ENCODE assay signal across 12 cellular contexts in genomic region chr1:16637941-16638778, GRCh38. TPM values are rescaled to one million over a fixed set of nuclear protein-coding genes. Genes with fewer than 3 reads are reported as not detected.
A peak's percentile ranks its signal among the peaks of the same experiment; 100 is the strongest.
DNase-seq lines count a peak whose midpoint lies in the region; ATAC-seq and TF ChIP-seq lines count a peak whose summit lies in the region.
"Not testable (repeated sequence)": the region's sequence is repeated elsewhere in the genome, so short reads cannot be mapped to it uniquely, and the experiment has no call there.
"Had no signal": no experiment of that assay in that cellular context is flagged by ENCODE, and none has a peak within 500 bp of the region (broad histone marks: within the 10 kb centered on the region; RNA-seq: fewer than 3 reads in every experiment).

No MANE protein-coding gene starts in this region.

- H3K27me3 Mint-ChIP-seq in activated CD4-positive, alpha-beta T cell treated with anti-CD3 and anti-CD28 coated beads, Interleukin-2, amount 10 ng/mL, durations not matched to agents 7 days and 5 days; activated naive CD4-positive, alpha-beta T cell treated with anti-CD3 and anti-CD28 coated beads for 36 hours (ENCODE audit: low read depth); natural killer cell (ENCODE audit: low read depth in 2 of 2): not testable (repeated sequence)

- not testable (repeated sequence) for H3K4me3 Mint-ChIP-seq in activated CD4-positive, alpha-beta T cell treated with anti-CD3 and anti-CD28 coated beads, Interleukin-2, amount 10 ng/mL, durations not matched to agents 7 days and 5 days; activated naive CD4-positive, alpha-beta T cell treated with anti-CD3 and anti-CD28 coated beads for 36 hours; natural killer cell

- peaks cover 0 to 18% (median 14%) of the 10 kb centered on the region in 4 donors for H3K4me1 ChIP-seq in sigmoid colon
- H3K4me1 ChIP-seq in upper lobe of left lung: peaks cover 5 to 23% (median 11%) of the 10 kb centered on the region in 4 donors

- POLR2A ChIA-PET in activated CD4-positive, alpha-beta T cell treated with anti-CD3 and anti-CD28 coated beads, Interleukin-2, amount 10 ng/mL, durations not matched to agents 7 days and 5 days (lab: Charles Lee): not testable (repeated sequence)

- H3K27me3 ChIP-seq in sigmoid colon, upper lobe of left lung: not testable (repeated sequence)

- H3K4me3 ChIP-seq in sigmoid colon, upper lobe of left lung: not testable (repeated sequence)

- H3K27ac ChIP-seq in sigmoid colon, upper lobe of left lung: not testable (repeated sequence)

- TF ChIP-seq EP300 in Ishikawa (IDR thresholded peaks at IDR 0.05; ENCODE audit: borderline replicate concordance): peak; percentile 36; the same call in 1 of the 2 replicates
- not testable (repeated sequence) for TF ChIP-seq EP300 in sigmoid colon (IDR thresholded peaks at IDR 0.05); upper lobe of left lung (IDR thresholded peaks at IDR 0.05)

- 91% methylated on average over 6 of the region's 6 CpGs for WGBS in sigmoid colon, 2 donors
- 88 to 92% methylated on average over 6 of the region's 6 CpGs for WGBS in upper lobe of left lung, 2 donors

- not testable (repeated sequence) for H3K9me3 Mint-ChIP-seq in activated CD4-positive, alpha-beta T cell treated with anti-CD3 and anti-CD28 coated beads, Interleukin-2, amount 10 ng/mL, durations not matched to agents 7 days and 5 days; activated naive CD4-positive, alpha-beta T cell treated with anti-CD3 and anti-CD28 coated beads for 36 hours; natural killer cell

- not testable (repeated sequence) for H3K27ac Mint-ChIP-seq in activated CD4-positive, alpha-beta T cell treated with anti-CD3 and anti-CD28 coated beads, Interleukin-2, amount 10 ng/mL, durations not matched to agents 7 days and 5 days; activated naive CD4-positive, alpha-beta T cell treated with anti-CD3 and anti-CD28 coated beads for 36 hours; natural killer cell

- DNase-seq in activated CD4-positive, alpha-beta T cell treated with anti-CD3 and anti-CD28 coated beads, Interleukin-2, amount 10 ng/mL, durations not matched to agents 7 days and 5 days: peak; percentile 6
- peak; percentile 4 for DNase-seq in activated naive CD4-positive, alpha-beta T cell treated with anti-CD3 and anti-CD28 coated beads for 36 hours
- peak; percentile 1 for DNase-seq in effector CD4-positive, alpha-beta T cell
- DNase-seq in left ventricle myocardium superior (peak; percentile 23), sigmoid colon (peak; percentile 67), upper lobe of left lung (peak in 1 of 2 donors; percentile 19)
- not testable (repeated sequence) for DNase-seq in natural killer cell

- peaks cover 8 to 25% (median 10%) of the 10 kb centered on the region in 4 donors for H3K36me3 ChIP-seq in sigmoid colon
- H3K36me3 ChIP-seq in upper lobe of left lung: peaks cover 4 to 18% (median 13%) of the 10 kb centered on the region in 4 donors

- TF ChIP-seq POLR2A in sigmoid colon (IDR thresholded peaks at IDR 0.05); upper lobe of left lung (IDR thresholded peaks at IDR 0.05): not testable (repeated sequence)

- H3K36me3 Mint-ChIP-seq in activated CD4-positive, alpha-beta T cell treated with anti-CD3 and anti-CD28 coated beads, Interleukin-2, amount 10 ng/mL, durations not matched to agents 7 days and 5 days (ENCODE audit: low read depth): peaks cover 10% of the 10 kb centered on the region
- H3K36me3 Mint-ChIP-seq in activated naive CD4-positive, alpha-beta T cell treated with anti-CD3 and anti-CD28 coated beads for 36 hours (ENCODE audit: low read depth): not testable (repeated sequence)
- peaks cover 13% of the 10 kb centered on the region for H3K36me3 Mint-ChIP-seq in natural killer cell

- H3K4me1 Mint-ChIP-seq in activated CD4-positive, alpha-beta T cell treated with anti-CD3 and anti-CD28 coated beads, Interleukin-2, amount 10 ng/mL, durations not matched to agents 7 days and 5 days; activated naive CD4-positive, alpha-beta T cell treated with anti-CD3 and anti-CD28 coated beads for 36 hours (ENCODE audit: low read depth); natural killer cell: not testable (repeated sequence)

- TF ChIP-seq CTCF in natural killer cell (IDR thresholded peaks at IDR 0.05); sigmoid colon (IDR thresholded peaks at IDR 0.05); upper lobe of left lung (IDR thresholded peaks at IDR 0.05): not testable (repeated sequence)

- CTCF ChIA-PET in activated CD4-positive, alpha-beta T cell treated with anti-CD3 and anti-CD28 coated beads, Interleukin-2, amount 10 ng/mL, durations not matched to agents 7 days and 5 days (lab: Charles Lee): interaction anchor here (2.2 kb wide), 1 partner anchor 13 kb away, joined by 6 read pairs; no protein-coding TSS in a partner anchor
- CTCF ChIA-PET in activated naive CD4-positive, alpha-beta T cell treated with anti-CD3 and anti-CD28 coated beads for 36 hours (lab: Charles Lee): interaction anchor here (0.8 to 1.0 kb wide), 2 partner anchors 26 to 69 kb away, joined by 3 read pairs; no protein-coding TSS in a partner anchor

- ATAC-seq in left ventricle myocardium superior (peak; percentile 76), natural killer cell (peak in 2 of 3 donors; percentile 6 to 18), upper lobe of left lung (ENCODE audit: low FRiP score in 2 of 2) (peak; percentile 4 to 5)

- intact Hi-C loops in activated naive CD4-positive, alpha-beta T cell treated with anti-CD3 and anti-CD28 coated beads for 36 hours (cut with micrococcal nuclease); left ventricle myocardium superior (cut with micrococcal nuclease); natural killer cell (cut with micrococcal nuclease); sigmoid colon (cut with DNase I): not testable (repeated sequence)

- H3K9me3 ChIP-seq in sigmoid colon, upper lobe of left lung: not testable (repeated sequence)

- peak; percentile 12; the same call in 1 of the 2 replicates for TF ChIP-seq RAD21 in Ishikawa (IDR thresholded peaks at IDR 0.05; ENCODE audit: low read depth)

TF ChIP-seq in Ishikawa, 13 proteins besides CTCF, POLR2A, EP300 and RAD21:
- TF ChIP-seq TEAD4 (IDR thresholded peaks at IDR 0.05) (0 out of 2 replicates have a peak, but pooled peaks have one; percentile 9), MAX (IDR thresholded peaks at IDR 0.05) (peak; percentile 69), NFIC (IDR thresholded peaks at IDR 0.05) (peak; percentile 74), TCF12 (IDR thresholded peaks at IDR 0.05; ENCODE audit: low read depth) (peak; percentile 61; the same call in 1 of the 2 replicates)
- TF ChIP-seq, protein P1, sequence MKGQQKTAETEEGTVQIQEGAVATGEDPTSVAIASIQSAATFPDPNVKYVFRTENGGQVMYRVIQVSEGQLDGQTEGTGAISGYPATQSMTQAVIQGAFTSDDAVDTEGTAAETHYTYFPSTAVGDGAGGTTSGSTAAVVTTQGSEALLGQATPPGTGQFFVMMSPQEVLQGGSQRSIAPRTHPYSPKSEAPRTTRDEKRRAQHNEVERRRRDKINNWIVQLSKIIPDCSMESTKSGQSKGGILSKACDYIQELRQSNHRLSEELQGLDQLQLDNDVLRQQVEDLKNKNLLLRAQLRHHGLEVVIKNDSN (IDR thresholded peaks at IDR 0.05): peak; percentile 10; the same call in 1 of the 2 replicates

RNA-seq across cellular contexts. Expression of gene NBPF1, which starts 24.8 kb away (rescaled TPM):
- 1 to 10 TPM; 6.7 to 7.7 TPM for total RNA-seq in activated CD4-positive, alpha-beta T cell treated with anti-CD3 and anti-CD28 coated beads, Interleukin-2, amount 10 ng/mL, durations not matched to agents 7 days and 5 days
- 1 to 10 TPM; 1.6 to 1.9 TPM for total RNA-seq in activated naive CD4-positive, alpha-beta T cell treated with anti-CD3 and anti-CD28 coated beads for 36 hours
- total RNA-seq in left ventricle myocardium superior (12.2 TPM), natural killer cell (10 to 100 TPM; 18.4 to 26.0 (median 22.8) TPM), sigmoid colon (10 to 100 TPM; 30.3 to 80.9 (median 37.2) TPM), upper lobe of left lung (10 to 100 TPM; 31.6 to 81.7 (median 34.3) TPM)
- polyA plus RNA-seq in sigmoid colon: 10 to 100 TPM; 12.1 to 42.8 (median 21.0) TPM

RNA-seq across cellular contexts. Expression of gene RNU1-3, which starts 28.6 kb away (rescaled TPM):
- 1,000 to 10,000 TPM; 2,316 to 2,477 TPM for total RNA-seq in activated CD4-positive, alpha-beta T cell treated with anti-CD3 and anti-CD28 coated beads, Interleukin-2, amount 10 ng/mL, durations not matched to agents 7 days and 5 days
- total RNA-seq in activated naive CD4-positive, alpha-beta T cell treated with anti-CD3 and anti-CD28 coated beads for 36 hours: 1,000 to 10,000 TPM; 1,341 to 1,386 TPM
- total RNA-seq in left ventricle myocardium superior: 4,234 TPM
- 1,000 to 10,000 TPM; 2,937 to 3,261 (median 3,038) TPM for total RNA-seq in natural killer cell
- total RNA-seq in sigmoid colon: under 1 TPM; under 0.01 TPM
- polyA plus RNA-seq in sigmoid colon: not detected
- total RNA-seq in upper lobe of left lung: over 10,000 TPM in 1 of 6 donors, 1,000 to 10,000 TPM in 2, under 1 TPM in 3; under 0.01 to 14,413 (median 1,360) TPM
- total RNA-seq: M059J had no signal
- polyA plus RNA-seq: AG04450, esophagus, IMR-90 had no signal

Comparison
In these comparisons a context has a peak if more than half of its experiments do, and no peak if none do; other contexts are left out.
1. ATAC-seq: peak in every context shown above with its lines; median percentile 76 in left ventricle myocardium superior; 12 in natural killer cell; 4 in upper lobe of left lung.